In the genomic region with DNA sequence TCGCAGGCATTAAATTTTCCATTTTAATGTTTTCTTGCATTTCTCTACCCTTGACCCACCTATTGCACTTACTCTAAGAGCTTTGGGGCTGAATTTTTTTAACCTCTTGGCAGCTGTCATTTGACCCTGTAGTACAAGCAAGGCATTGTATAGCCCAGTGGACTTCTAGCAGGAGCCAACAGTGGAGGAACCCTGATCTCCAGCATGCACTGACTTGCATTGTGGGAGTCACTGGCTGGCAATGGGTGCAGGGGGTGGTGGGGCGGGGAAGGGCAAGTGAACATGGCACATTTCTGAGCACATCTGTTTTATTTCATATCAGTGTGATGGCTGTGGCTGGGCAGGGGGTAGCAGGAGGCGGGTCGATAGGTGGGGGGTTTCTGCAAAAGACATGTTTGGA, we compare ENCODE assay signal across 26 cellular contexts.
"Had no signal": no experiment of that assay in that cellular context is flagged by ENCODE, and none has a peak within 500 bp of the region (broad histone marks: within the 10 kb centered on the region; RNA-seq: fewer than 3 reads in every experiment).

No MANE protein-coding gene starts in this region.

- ATAC-seq: mucosa of descending colon; naive thymus-derived CD4-positive, alpha-beta T cell; natural killer cell treated with Interleukin-12 subunit alpha and Interleukin-12 subunit beta and Interleukin-15 and Interleukin-18, amount 100 ng/mL, for 72 hours; pancreas; right cardiac atrium; sciatic nerve; stimulated activated naive B cell treated with anti-CD40 and anti-IgM and Interleukin-4, amounts not matched to agents 10 μg/mL and 1 μg/mL and 100 μg/mL, for 72 hours; upper lobe of right lung had no signal

- H3K27ac ChIP-seq: left ventricle myocardium inferior, pancreas, prostate gland, skin epidermis, suprapubic skin, thoracic aorta, tibial artery, upper lobe of right lung had no signal

- H3K27me3 ChIP-seq: pancreas, suprapubic skin, tibial artery, upper lobe of right lung had no signal

- H3K4me3 ChIP-seq: left ventricle myocardium inferior, lung, mucosa of descending colon, pancreas, prostate gland, skin epidermis, suprapubic skin, thoracic aorta, tibial artery, upper lobe of right lung had no signal

- H3K36me3 ChIP-seq: left ventricle myocardium inferior, pancreas, prostate gland, suprapubic skin, thoracic aorta, tibial artery, upper lobe of right lung had no signal

- H3K4me1 ChIP-seq: left ventricle myocardium inferior, pancreas, prostate gland, suprapubic skin, tibial artery, upper lobe of right lung had no signal

- FAIRE-seq: islet of Langerhans, pancreas had no signal

- H3K9me3 ChIP-seq: left ventricle myocardium inferior, mucosa of descending colon, pancreas, prostate gland, suprapubic skin, thoracic aorta, tibial artery, upper lobe of right lung had no signal

- DNase-seq: hypothalamus; immature natural killer cell; left ventricle myocardium inferior; midbrain; mucosa of descending colon; naive thymus-derived CD4-positive, alpha-beta T cell; nucleus accumbens; pancreas; retina; right cardiac atrium; stimulated activated CD4-positive, alpha-beta T cell treated with anti-CD3 and anti-CD28 coated beads, Interleukin-12 subunit alpha, Interleukin-12 subunit beta, amount 100 ng/mL, for 4 hours; stimulated activated CD4-positive, alpha-beta T cell treated with anti-CD3 and anti-CD28 coated beads, Interleukin-15, amount 100 ng/mL, for 24 hours; stimulated activated CD4-positive, alpha-beta T cell treated with anti-CD3 and anti-CD28 coated beads, Interleukin-2, amount 100 ng/mL, for 24 hours; stimulated activated CD4-positive, alpha-beta T cell treated with anti-CD3 and anti-CD28 coated beads, Interleukin-4, amount 100 ng/mL, for 1 hour; stimulated activated naive B cell treated with anti-CD40 and anti-IgM and Interleukin-4, amounts not matched to agents 10 μg/mL and 1 μg/mL and 100 μg/mL, for 72 hours; tibial artery; trophoblast cell; upper lobe of right lung had no signal
